ENCODE assay signal across 23 cellular contexts in the genomic region with DNA sequence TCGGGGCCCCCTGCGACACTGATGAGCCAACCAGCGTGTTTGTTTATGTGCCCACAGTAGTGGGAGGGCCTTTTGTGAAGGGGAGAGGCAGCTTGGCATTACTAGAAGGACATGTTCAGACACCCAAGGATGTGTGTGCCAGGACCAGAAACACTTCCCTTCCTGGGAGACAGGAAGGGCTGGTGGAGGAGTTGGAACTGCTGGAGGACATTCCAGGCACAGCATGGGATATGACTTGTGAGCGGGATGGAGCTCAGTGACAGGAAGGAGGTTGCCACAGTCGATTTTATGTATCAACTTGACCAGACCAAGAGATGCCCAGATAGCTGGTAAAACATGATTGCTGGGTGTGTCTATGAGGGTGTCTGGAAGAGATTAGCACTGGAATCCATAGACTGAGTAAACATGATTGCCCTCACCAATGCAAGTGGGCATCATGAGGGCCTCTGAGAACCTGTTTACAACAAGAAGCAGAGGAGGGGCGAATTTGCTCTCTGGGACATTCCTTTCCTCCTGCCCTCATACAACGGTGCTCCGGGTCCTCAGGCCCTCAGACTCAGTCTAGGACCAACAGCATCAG.
"Had no signal": no experiment of that assay in that cellular context is flagged by ENCODE, and none has a peak within 500 bp of the region (broad histone marks: within the 10 kb centered on the region; RNA-seq: fewer than 3 reads in every experiment).

No MANE protein-coding gene starts in this region.

- H3K27ac ChIP-seq: coronary artery, esophagus squamous epithelium, gastrocnemius medialis, parathyroid adenoma, right lobe of liver, testis had no signal

- H3K9me3 Mint-ChIP-seq: activated CD4-positive, alpha-beta memory T cell treated with anti-CD3 and anti-CD28 coated beads for 36 hours; activated naive CD8-positive, alpha-beta T cell treated with anti-CD3 and anti-CD28 coated beads for 36 hours; nephron; stimulated activated effector memory CD8-positive, alpha-beta T cell treated with anti-CD3 and anti-CD28 coated beads, Interleukin-12 subunit alpha, Interleukin-12 subunit beta, amount 100 ng/mL, for 72 hours; type B pancreatic cell had no signal

- H3K4me1 ChIP-seq: right lobe of liver, testis had no signal

- ATAC-seq: gastrocnemius medialis; left ventricle myocardium superior; right lobe of liver; stimulated activated effector memory CD8-positive, alpha-beta T cell treated with anti-CD3 and anti-CD28 coated beads, Interleukin-12 subunit alpha, Interleukin-12 subunit beta, amount 100 ng/mL, for 72 hours had no signal

- H3K4me1 Mint-ChIP-seq: activated naive CD8-positive, alpha-beta T cell treated with anti-CD3 and anti-CD28 coated beads for 36 hours; stimulated activated effector memory CD8-positive, alpha-beta T cell treated with anti-CD3 and anti-CD28 coated beads, Interleukin-12 subunit alpha, Interleukin-12 subunit beta, amount 100 ng/mL, for 72 hours had no signal

- H3K27me3 Mint-ChIP-seq: activated CD4-positive, alpha-beta memory T cell treated with anti-CD3 and anti-CD28 coated beads for 36 hours had no signal

- H3K79me2 ChIP-seq: parathyroid adenoma had no signal

- H3K36me3 Mint-ChIP-seq: activated CD4-positive, alpha-beta memory T cell treated with anti-CD3 and anti-CD28 coated beads for 36 hours; activated naive CD8-positive, alpha-beta T cell treated with anti-CD3 and anti-CD28 coated beads for 36 hours; stimulated activated effector memory CD8-positive, alpha-beta T cell treated with anti-CD3 and anti-CD28 coated beads, Interleukin-12 subunit alpha, Interleukin-12 subunit beta, amount 100 ng/mL, for 72 hours; type B pancreatic cell had no signal

- H3K4me3 Mint-ChIP-seq: activated CD4-positive, alpha-beta memory T cell treated with anti-CD3 and anti-CD28 coated beads for 36 hours; activated naive CD8-positive, alpha-beta T cell treated with anti-CD3 and anti-CD28 coated beads for 36 hours; nephron; stimulated activated effector memory CD8-positive, alpha-beta T cell treated with anti-CD3 and anti-CD28 coated beads, Interleukin-12 subunit alpha, Interleukin-12 subunit beta, amount 100 ng/mL, for 72 hours; type B pancreatic cell had no signal

- H3K9me3 ChIP-seq: esophagus squamous epithelium, gastrocnemius medialis, right lobe of liver, testis had no signal

- H3K27me3 ChIP-seq: gastrocnemius medialis, right lobe of liver, testis had no signal

- H2AFZ ChIP-seq: parathyroid adenoma had no signal

- H3K9ac ChIP-seq: parathyroid adenoma had no signal

- H3K4me3 ChIP-seq: coronary artery, esophagus squamous epithelium, gastrocnemius medialis, right lobe of liver, skin epidermis, testis had no signal

- FAIRE-seq: astrocyte had no signal

- H3K36me3 ChIP-seq: esophagus squamous epithelium, gastrocnemius medialis, right lobe of liver had no signal

- DNase-seq: activated CD4-positive, alpha-beta memory T cell treated with anti-CD3 and anti-CD28 coated beads for 36 hours; activated CD4-positive, alpha-beta T cell treated with anti-CD3 and anti-CD28 coated beads for 48 hours; activated naive CD4-positive, alpha-beta T cell treated with Interleukin-2 at 50 U/mL for 16 hours; activated naive CD8-positive, alpha-beta T cell treated with anti-CD3 and anti-CD28 coated beads for 36 hours; activated T-cell treated with anti-CD3 and anti-CD28 coated beads, Interleukin-2, amount 50 U/mL, for 48 hours; cerebellar nuclear complex; esophagus squamous epithelium; gastrocnemius medialis; head of caudate nucleus; hypothalamus; left ventricle myocardium superior; mammary epithelial cell; right lobe of liver; stimulated activated CD4-positive, alpha-beta T cell treated with anti-CD3 and anti-CD28 coated beads, Interleukin-2, amount 100 ng/mL, for 24 hours; T-helper 9 cell; testis had no signal

- H3K27ac Mint-ChIP-seq: activated CD4-positive, alpha-beta memory T cell treated with anti-CD3 and anti-CD28 coated beads for 36 hours; activated naive CD8-positive, alpha-beta T cell treated with anti-CD3 and anti-CD28 coated beads for 36 hours; stimulated activated effector memory CD8-positive, alpha-beta T cell treated with anti-CD3 and anti-CD28 coated beads, Interleukin-12 subunit alpha, Interleukin-12 subunit beta, amount 100 ng/mL, for 72 hours; type B pancreatic cell had no signal
